ENCODE assay signal across 1 cellular context in genomic region chr22:39743955-39744752, GRCh38.
A peak's percentile ranks its signal among the peaks of the same experiment; 100 is the strongest.
TF ChIP-seq lines count a peak whose summit lies in the region.

No MANE protein-coding gene starts in this region.

TF ChIP-seq in K562, 482 proteins besides CTCF, POLR2A, EP300 and RAD21 (continued from another document):
- no peak for TF ChIP-seq E2F6 (IDR thresholded peaks at IDR 0.05; ENCODE audit: borderline replicate concordance in 1 of 2, extremely low read depth in 1 of 2, insufficient read depth in 1 of 2, insufficient read length in 1 of 2, low read depth in 1 of 2, low read length in 1 of 2, poor library complexity in 1 of 2, severe bottlenecking in 1 of 2)
- 0 out of 4 replicates have a peak, but pooled peaks of 1 of the 2 experiments have one; percentile 31 for TF ChIP-seq KDM1A (IDR thresholded peaks at IDR 0.05)
- TF ChIP-seq ZBTB12 (CRISPR knock-in tag; IDR thresholded peaks at IDR 0.05): no peak
- TF ChIP-seq ZNF324 (CRISPR knock-in tag; IDR thresholded peaks at IDR 0.05): no peak
- no peak for TF ChIP-seq BMI1 (IDR thresholded peaks at IDR 0.05; ENCODE audit: low read length)
- TF ChIP-seq KAT8 (IDR thresholded peaks at IDR 0.05; ENCODE audit: low read depth): no peak
- TF ChIP-seq HBP1 (CRISPR knock-in tag; IDR thresholded peaks at IDR 0.05): no peak
- no peak for TF ChIP-seq PURB (CRISPR knock-in tag; IDR thresholded peaks at IDR 0.05; ENCODE audit: low read depth)
- no peak for TF ChIP-seq MXI1 (IDR thresholded peaks at IDR 0.05; ENCODE audit: low read depth, low read length)
- no peak for TF ChIP-seq MAFK (IDR thresholded peaks at IDR 0.05; ENCODE audit: low read length)
- TF ChIP-seq PRPF4 (IDR thresholded peaks at IDR 0.05; ENCODE audit: insufficient read depth, low read depth, low read length, poor library complexity, severe bottlenecking): no peak
- TF ChIP-seq MAFG (tag; conservative IDR thresholded peaks at IDR 0.05): no peak
- peak; percentile 84 for TF ChIP-seq MECOM (CRISPR knock-in tag; IDR thresholded peaks at IDR 0.05)
- peak; percentile 18; the same call in 1 of the 2 replicates for TF ChIP-seq NFIC (IDR thresholded peaks at IDR 0.05)
- TF ChIP-seq ZNF431 (CRISPR knock-in tag; IDR thresholded peaks at IDR 0.05): no peak
- peak; percentile 24; the same call in 1 of the 2 replicates for TF ChIP-seq CBFA2T3 (IDR thresholded peaks at IDR 0.05)
